16 cellular contexts compared by ENCODE assay signal in genomic region chr1:25111706-25112105, GRCh38.
"Had no signal": no experiment of that assay in that cellular context is flagged by ENCODE, and none has a peak within 500 bp of the region (broad histone marks: within the 10 kb centered on the region; RNA-seq: fewer than 3 reads in every experiment).

No MANE protein-coding gene starts in this region.

- FAIRE-seq: endometrium, frontal cortex, pancreas had no signal

- H3K4me3 ChIP-seq: dorsolateral prefrontal cortex, esophagus squamous epithelium, pancreas, skin epidermis, stomach, thoracic aorta had no signal

- H3K27me3 ChIP-seq: pancreas had no signal

- H3K27ac ChIP-seq: brain microvascular endothelial cell, dorsolateral prefrontal cortex, esophagus squamous epithelium, pancreas, skin epidermis, stomach, thoracic aorta, WERI-Rb-1 had no signal

- ATAC-seq: activated CD4-positive, alpha-beta T cell treated with anti-CD3 and anti-CD28 coated beads for 36 hours; activated T-cell treated with anti-CD3 and anti-CD28 coated beads, Interleukin-2, amount 50 U/mL, for 72 hours; pancreas had no signal

- H3K4me1 ChIP-seq: esophagus squamous epithelium, pancreas, stomach had no signal

- H3K36me3 ChIP-seq: brain microvascular endothelial cell, esophagus squamous epithelium, pancreas, stomach, thoracic aorta, WERI-Rb-1 had no signal

- H3K9me3 ChIP-seq: pancreas, thoracic aorta had no signal

- DNase-seq: activated CD4-positive, alpha-beta memory T cell treated with anti-CD3 and anti-CD28 coated beads, Interleukin-2, amount 10 ng/mL, durations not matched to agents 7 days and 5 days; activated CD4-positive, alpha-beta T cell treated with anti-CD3 and anti-CD28 coated beads for 36 hours; activated gamma-delta T cell treated with Interleukin-2 at 50 U/mL for 16 hours; activated naive CD8-positive, alpha-beta T cell treated with anti-CD3 and anti-CD28 coated beads for 36 hours; activated T-cell treated with anti-CD3 and anti-CD28 coated beads, Interleukin-2, amount 50 U/mL, for 72 hours; brain microvascular endothelial cell; dorsolateral prefrontal cortex; esophagus squamous epithelium; nephron progenitor cell; pancreas; stomach; WERI-Rb-1 had no signal
